ENCODE assay signal across 27 cellular contexts in genomic region chr6:166911248-166911677, GRCh38. TPM values are rescaled to one million over a fixed set of nuclear protein-coding genes. Genes with fewer than 3 reads are reported as not detected.
A peak's percentile ranks its signal among the peaks of the same experiment; 100 is the strongest.
DNase-seq lines count a peak whose midpoint lies in the region; ATAC-seq, FAIRE-seq and TF ChIP-seq lines count a peak whose summit lies in the region.
"Had no signal": no experiment of that assay in that cellular context is flagged by ENCODE, and none has a peak within 500 bp of the region (broad histone marks: within the 10 kb centered on the region; RNA-seq: fewer than 3 reads in every experiment).

No MANE protein-coding gene starts in this region.

- H2AFZ ChIP-seq in astrocyte (ENCODE audit: low read depth, low read length): no peak overlapping the region

- H3K4me3 Mint-ChIP-seq in activated T-cell treated with anti-CD3 and anti-CD28 coated beads, Interleukin-2, amount 50 U/mL, for 72 hours: peak overlapping the region in 1 of 2 donors; percentile 19
- no peak overlapping the region for H3K4me3 Mint-ChIP-seq in activated T-cell treated with anti-CD3 and anti-CD28 coated beads, Interleukin-2, amount 50 U/mL, for 4 hours
- H3K4me3 Mint-ChIP-seq in astrocyte (ENCODE audit: unreplicated experiment) (no peak overlapping the region), glutamatergic neuron (ENCODE audit: unreplicated experiment) (no peak overlapping the region)
- H3K4me3 Mint-ChIP-seq: H9 had no signal

- TF ChIP-seq CTCF in astrocyte (IDR thresholded peaks at IDR 0.05; ENCODE audit: insufficient read depth, low read depth, low read length): no peak
- TF ChIP-seq CTCF in glutamatergic neuron (IDR thresholded peaks at IDR 0.05; ENCODE audit: partially characterized antibody, unreplicated experiment): no peak

- no peak overlapping the region for H3K4me3 ChIP-seq in astrocyte (ENCODE audit: insufficient read depth, low read depth, low read length)
- H3K4me3 ChIP-seq: adrenal gland, heart right ventricle, tibial nerve had no signal

- peaks cover 3% of the 10 kb centered on the region in 2 donors for H3K9me3 Mint-ChIP-seq in activated T-cell treated with anti-CD3 and anti-CD28 coated beads, Interleukin-2, amount 50 U/mL, for 72 hours
- no peaks in the 10 kb centered on the region for H3K9me3 Mint-ChIP-seq in activated T-cell treated with anti-CD3 and anti-CD28 coated beads, Interleukin-2, amount 50 U/mL, for 4 hours
- no peaks in the 10 kb centered on the region for H3K9me3 Mint-ChIP-seq in astrocyte (ENCODE audit: unreplicated experiment)
- peaks cover 6% of the 10 kb centered on the region for H3K9me3 Mint-ChIP-seq in glutamatergic neuron (ENCODE audit: unreplicated experiment)
- H3K9me3 Mint-ChIP-seq: H9 had no signal

- no peaks in the 10 kb centered on the region for H4K20me1 ChIP-seq in astrocyte (ENCODE audit: insufficient read depth, low read length)

- H3K79me2 ChIP-seq in astrocyte (ENCODE audit: insufficient read depth, low read length): no peaks in the 10 kb centered on the region

- H3K4me1 ChIP-seq in astrocyte (ENCODE audit: insufficient read depth, low read length): no peaks in the 10 kb centered on the region
- H3K4me1 ChIP-seq: adrenal gland had no signal

- no peaks in the 10 kb centered on the region for H3K9me3 ChIP-seq in astrocyte (ENCODE audit: insufficient read depth, low read depth, low read length)
- H3K9me3 ChIP-seq: adrenal gland, tibial nerve had no signal

- DNase-seq in activated T-cell treated with anti-CD3 and anti-CD28 coated beads, Interleukin-2, amount 50 U/mL, for 72 hours: no peak
- DNase-seq in activated T-cell treated with anti-CD3 and anti-CD28 coated beads, Interleukin-2, amount 50 U/mL, for 4 hours: no peak
- peak; percentile 58 for DNase-seq in OCI-M1 (lab: John Stamatoyannopoulos, UW)
- DNase-seq in astrocyte (ENCODE audit: low read depth): peak; percentile 10
- DNase-seq in urothelium cell line (ENCODE audit: low spot score): no peak
- no peak for DNase-seq in glutamatergic neuron
- no peak for DNase-seq in GM19239 (ENCODE audit: insufficient read length, low spot score)
- DNase-seq: activated CD4-positive, alpha-beta T cell treated with anti-CD3 and anti-CD28 coated beads for 4 hours; activated effector memory CD4-positive, alpha-beta T cell treated with Interleukin-2 at 50 U/mL for 16 hours; adrenal gland; AML-193; COR-L47; DMS79 treated with DMSO at 0.1 percent for 48 hours; effector CD8-positive, alpha-beta T cell; H9; heart right ventricle; Kasumi-1; left colon; NCI-H1092; NCI-H187 treated with DMSO at 0.1 percent for 48 hours; NCI-H2227 treated with DMSO at 0.1 percent for 48 hours; SHP77 treated with DMSO at 0.1 percent for 48 hours had no signal

- FAIRE-seq in astrocyte (lab: Jason Lieb, UNC) (no peak), urothelium cell line (lab: Jason Lieb, UNC) (peak; percentile 17), GM19239 (lab: Jason Lieb, UNC) (no peak)
- FAIRE-seq: A204.1, colon, TTC549 had no signal

- H3K27me3 ChIP-seq in astrocyte (ENCODE audit: insufficient read depth, low read length): no peaks in the 10 kb centered on the region
- H3K27me3 ChIP-seq: adrenal gland, heart right ventricle, tibial nerve had no signal

- peaks cover 2 to 4% of the 10 kb centered on the region in 2 donors for H3K36me3 Mint-ChIP-seq in activated T-cell treated with anti-CD3 and anti-CD28 coated beads, Interleukin-2, amount 50 U/mL, for 72 hours (ENCODE audit: insufficient read depth in 2 of 2)
- peaks cover 15% of the 10 kb centered on the region for H3K36me3 Mint-ChIP-seq in activated T-cell treated with anti-CD3 and anti-CD28 coated beads, Interleukin-2, amount 50 U/mL, for 4 hours (ENCODE audit: insufficient read depth)
- no peaks in the 10 kb centered on the region for H3K36me3 Mint-ChIP-seq in astrocyte (ENCODE audit: low read depth, unreplicated experiment)
- no peaks in the 10 kb centered on the region for H3K36me3 Mint-ChIP-seq in glutamatergic neuron (ENCODE audit: unreplicated experiment)

- peak; percentile 53 to 59 for ATAC-seq in activated T-cell treated with anti-CD3 and anti-CD28 coated beads, Interleukin-2, amount 50 U/mL, for 72 hours (replicated peaks in 1 of 2)
- ATAC-seq in activated T-cell treated with anti-CD3 and anti-CD28 coated beads, Interleukin-2, amount 50 U/mL, for 4 hours: no peak
- no peak for ATAC-seq in GM19397 (IDR thresholded peaks at IDR 0.05; ENCODE audit: unreplicated experiment)
- ATAC-seq: heart right ventricle, left colon had no signal

- H3K27me3 Mint-ChIP-seq in activated T-cell treated with anti-CD3 and anti-CD28 coated beads, Interleukin-2, amount 50 U/mL, for 72 hours (ENCODE audit: low read depth): no peaks in the 10 kb centered on the region
- H3K27me3 Mint-ChIP-seq in activated T-cell treated with anti-CD3 and anti-CD28 coated beads, Interleukin-2, amount 50 U/mL, for 4 hours (ENCODE audit: low read depth): no peaks in the 10 kb centered on the region
- peaks cover 6% of the 10 kb centered on the region for H3K27me3 Mint-ChIP-seq in astrocyte (ENCODE audit: low read depth, unreplicated experiment)
- no peaks in the 10 kb centered on the region for H3K27me3 Mint-ChIP-seq in glutamatergic neuron (ENCODE audit: unreplicated experiment)

- H3K36me3 ChIP-seq in astrocyte (ENCODE audit: insufficient read depth, low read length): no peaks in the 10 kb centered on the region
- H3K36me3 ChIP-seq: adrenal gland, heart right ventricle, tibial nerve had no signal

- H3K9ac ChIP-seq in astrocyte (ENCODE audit: low read length): no peak overlapping the region

- H3K27ac Mint-ChIP-seq in activated T-cell treated with anti-CD3 and anti-CD28 coated beads, Interleukin-2, amount 50 U/mL, for 72 hours: peak overlapping the region; percentile 11
- H3K27ac Mint-ChIP-seq in astrocyte (ENCODE audit: unreplicated experiment) (no peak overlapping the region), glutamatergic neuron (ENCODE audit: unreplicated experiment) (no peak overlapping the region)
- H3K27ac Mint-ChIP-seq: H9 had no signal

- no peak overlapping the region for H3K4me2 ChIP-seq in astrocyte (ENCODE audit: low read length)

- H3K27ac ChIP-seq in astrocyte (ENCODE audit: low read depth, low read length): no peak overlapping the region
- H3K27ac ChIP-seq: adrenal gland, heart right ventricle, tibial nerve had no signal

- H3K4me1 Mint-ChIP-seq in activated T-cell treated with anti-CD3 and anti-CD28 coated beads, Interleukin-2, amount 50 U/mL, for 72 hours (ENCODE audit: low read depth): peaks cover 31% of the 10 kb centered on the region
- peaks cover 36% of the 10 kb centered on the region for H3K4me1 Mint-ChIP-seq in activated T-cell treated with anti-CD3 and anti-CD28 coated beads, Interleukin-2, amount 50 U/mL, for 4 hours (ENCODE audit: low read depth)
- H3K4me1 Mint-ChIP-seq in astrocyte (ENCODE audit: low read depth, unreplicated experiment) (peaks cover 15% of the 10 kb centered on the region), glutamatergic neuron (ENCODE audit: low read depth, unreplicated experiment) (peaks cover 3% of the 10 kb centered on the region)

RNA-seq across cellular contexts. Expression of gene RNASET2, which starts 45.1 kb away (rescaled TPM):
- total RNA-seq in activated T-cell treated with anti-CD3 and anti-CD28 coated beads, Interleukin-2, amount 50 U/mL, for 72 hours: 10 to 100 TPM; 44.3 to 46.3 TPM
- total RNA-seq in activated T-cell treated with anti-CD3 and anti-CD28 coated beads, Interleukin-2, amount 50 U/mL, for 4 hours: 10 to 100 TPM; 43.7 to 67.3 (median 49.4) TPM
- total RNA-seq in astrocyte (18.7 and 22.0 TPM in 2 replicates), glutamatergic neuron (ENCODE audit: unreplicated experiment) (2.2 TPM)

Comparison
In these comparisons a context has a peak if more than half of its experiments do, and no peak if none do; other contexts are left out.
1. ATAC-seq: peak in activated T-cell treated with anti-CD3 and anti-CD28 coated beads, Interleukin-2, amount 50 U/mL, for 72 hours (2 of 2); none in activated T-cell treated with anti-CD3 and anti-CD28 coated beads, Interleukin-2, amount 50 U/mL, for 4 hours (0 of 2) and GM19397 (single experiment).
2. DNase-seq: peak in OCI-M1 (single experiment) and astrocyte (single experiment); none in activated T-cell treated with anti-CD3 and anti-CD28 coated beads, Interleukin-2, amount 50 U/mL, for 72 hours (0 of 2), activated T-cell treated with anti-CD3 and anti-CD28 coated beads, Interleukin-2, amount 50 U/mL, for 4 hours (single experiment), urothelium cell line (single experiment), glutamatergic neuron (single experiment) and GM19239 (single experiment).